ENCODE assay signal across 11 cellular contexts in genomic region chr17:4537451-4538235, GRCh38.
DNase-seq lines count a peak whose midpoint lies in the region; TF ChIP-seq lines count a peak whose summit lies in the region.
"Had no signal": no experiment of that assay in that cellular context is flagged by ENCODE, and none has a peak within 500 bp of the region (broad histone marks: within the 10 kb centered on the region; RNA-seq: fewer than 3 reads in every experiment).

No MANE protein-coding gene starts in this region.

- H3K36me3 ChIP-seq in GM06990 (ENCODE audit: control insufficient read depth, insufficient read depth, low read length) (peaks cover 35% of the 10 kb centered on the region), stomach smooth muscle (ENCODE audit: control insufficient read depth in 2 of 2, insufficient read depth in 2 of 2, low read length in 2 of 2) (peaks cover 9 to 20% of the 10 kb centered on the region in 2 donors)

- no peaks in the 10 kb centered on the region for H3K9me3 ChIP-seq in stomach smooth muscle (ENCODE audit: control insufficient read depth in 2 of 2, low read length in 2 of 2)

- H3K4me3 ChIP-seq in GM06990 (replicated peaks; ENCODE audit: low read depth, low read length) (no peak overlapping the region), stomach smooth muscle (ENCODE audit: low read length in 2 of 2) (peak overlapping the region in 1 of 2 donors; percentile 3)
- H3K4me3 ChIP-seq: SK-N-MC had no signal

- peaks cover 54% of the 10 kb centered on the region for H3K4me1 ChIP-seq in stomach smooth muscle (ENCODE audit: control insufficient read depth, insufficient read depth, low read length)

- H3K27me3 ChIP-seq in GM06990 (replicated peaks; ENCODE audit: control insufficient read depth, insufficient read depth, low read length) (no peaks in the 10 kb centered on the region), layer of hippocampus (ENCODE audit: control insufficient read depth, insufficient read depth, low read length) (no peaks in the 10 kb centered on the region), stomach smooth muscle (ENCODE audit: control insufficient read depth in 1 of 2, insufficient read depth in 2 of 2, low read length in 2 of 2) (no peaks in the 10 kb centered on the region)

- peak; percentile 18 for DNase-seq in GM06990 (ENCODE audit: extremely low read depth, insufficient read length)
- no peak for DNase-seq in EL
- no peak for DNase-seq in NCI-H2029 (lab: John Stamatoyannopoulos, UW)
- DNase-seq in GF-D8 (lab: John Stamatoyannopoulos, UW): no peak
- no peak for DNase-seq in dedifferentiated amniotic fluid mesenchymal stem cell (ENCODE audit: extremely low spot score)
- DNase-seq: AML-193, NCI-H2081 had no signal

- no peak overlapping the region for H3K9ac ChIP-seq in stomach smooth muscle (ENCODE audit: low read length in 2 of 2)

- H3K27ac ChIP-seq in cingulate gyrus (ENCODE audit: low read depth, low read length): peak overlapping the region; percentile 98
- peak overlapping the region; percentile 98 for H3K27ac ChIP-seq in layer of hippocampus (ENCODE audit: low read depth, low read length)
- peak overlapping the region; percentile 41 for H3K27ac ChIP-seq in stomach smooth muscle (ENCODE audit: low read length)
- H3K27ac ChIP-seq: SK-N-MC had no signal

- TF ChIP-seq CTCF in GM06990 (IDR thresholded peaks at IDR 0.05; ENCODE audit: insufficient read depth, low read length, poor library complexity, severe bottlenecking): no peak

Comparison
In these comparisons a context has a peak if more than half of its experiments do, and no peak if none do; other contexts are left out.
1. H3K27ac ChIP-seq: peak in every context shown above with its lines; median percentile 98 in cingulate gyrus; 98 in layer of hippocampus; 41 in stomach smooth muscle.